Comparison of ENCODE assay signal across 26 cellular contexts in genomic region chr20:44527716-44528199, GRCh38. TPM values are rescaled to one million over a fixed set of nuclear protein-coding genes. Genes with fewer than 3 reads are reported as not detected.
DNase-seq lines count a peak whose midpoint lies in the region; ATAC-seq and TF ChIP-seq lines count a peak whose summit lies in the region.
"Had no signal": no experiment of that assay in that cellular context is flagged by ENCODE, and none has a peak within 500 bp of the region (broad histone marks: within the 10 kb centered on the region; RNA-seq: fewer than 3 reads in every experiment).

No MANE protein-coding gene starts in this region.

- no peak overlapping the region for H2AFZ ChIP-seq in mammary epithelial cell (ENCODE audit: low read depth, low read length)
- H2AFZ ChIP-seq: GM23248 had no signal

- DNase-seq in mammary epithelial cell (no peak), breast epithelium (ENCODE audit: low spot score in 2 of 2) (no peak), WTC11 (ENCODE audit: low spot score) (no peak), mesendoderm (no peak), ecto neural progenitor cell (ENCODE audit: low spot score) (no peak)
- DNase-seq: 8988T; ACHN; DMS153; DND-41; GM23248; HFFc6; Kasumi-1; MV-4-11; NCI-H1105; NCI-H1436 treated with DMSO at 0.1 percent for 48 hours; NCI-H187 treated with DMSO at 0.1 percent for 48 hours; NCI-H2171 treated with DMSO at 0.1 percent for 48 hours; NCI-H524; NCI-H748 treated with DMSO at 0.1 percent for 48 hours; NK-92 treated with Interleukin-12 subunit alpha and Interleukin-12 subunit beta, amount 100 ng/mL, for 24 hours; SHP77 had no signal

- dilution Hi-C loops in mammary epithelial cell (cut with HindIII; ENCODE audit: low sequenced_read_pairs) = no loop called here

- TF ChIP-seq CTCF in mammary epithelial cell (conservative IDR thresholded peaks at IDR 0.05 in 1 of 2, IDR thresholded peaks at IDR 0.05 in 1 of 2; ENCODE audit: extremely low read depth in 1 of 2, insufficient read depth in 1 of 2, low read depth in 1 of 2, low read length in 2 of 2) (no peak), breast epithelium (IDR thresholded peaks at IDR 0.05) (no peak), WTC11 (IDR thresholded peaks at IDR 0.05) (no peak)

- H2BK15ac ChIP-seq in mesendoderm (replicated peaks; ENCODE audit: low read depth) = no peak overlapping the region

- H3K9me3 ChIP-seq in mammary epithelial cell (replicated peaks; ENCODE audit: insufficient read depth, low read length) = no peaks in the 10 kb centered on the region
- no peaks in the 10 kb centered on the region for H3K9me3 ChIP-seq in breast epithelium
- H3K9me3 ChIP-seq: HAP-1 had no signal

- H3K4me1 ChIP-seq in mammary epithelial cell (ENCODE audit: insufficient read depth, low read length) (peaks cover 18% of the 10 kb centered on the region), breast epithelium (no peaks in the 10 kb centered on the region), mesendoderm (ENCODE audit: control insufficient read depth, low read depth, low read length) (peaks cover 8% of the 10 kb centered on the region)

- no peak overlapping the region for H3K4ac ChIP-seq in mesendoderm (ENCODE audit: low read depth, low read length)

- no peak for TF ChIP-seq POLR2A in breast epithelium (IDR thresholded peaks at IDR 0.05)

- intact Hi-C loops in mammary epithelial cell (cut with micrococcal nuclease) (no loop called here), breast epithelium (cut with DNase I; ENCODE audit: low total_unique reads) (no loop called here)

- H3K36me3 Mint-ChIP-seq in WTC11 = no peaks in the 10 kb centered on the region; the same call in 1 of the 2 replicates

- H2AK5ac ChIP-seq in mesendoderm (ENCODE audit: low read length) = no peak overlapping the region

- BruUV-seq in mammary epithelial cell (replicated peaks; lab: Mats Ljungman, UMichigan) = TSS peak; percentile 11

- H3K4me3 Mint-ChIP-seq in WTC11 = no peak overlapping the region
- H3K4me3 Mint-ChIP-seq: HFFc6 had no signal

- no peaks in the 10 kb centered on the region for H3K79me2 ChIP-seq in mammary epithelial cell (ENCODE audit: insufficient read depth, low read length)
- H3K79me2 ChIP-seq in mesendoderm (ENCODE audit: control insufficient read depth, insufficient read depth, low read length) = peaks cover 2% of the 10 kb centered on the region

- H2BK5ac ChIP-seq in mesendoderm (ENCODE audit: low read length) = no peak overlapping the region

- H4K5ac ChIP-seq in mesendoderm (ENCODE audit: low read length) = no peak overlapping the region

- H3K56ac ChIP-seq in mesendoderm (ENCODE audit: low read length) = peak overlapping the region; percentile 12

- H3K4me3 ChIP-seq in mammary epithelial cell (replicated peaks in 1 of 3; ENCODE audit: insufficient read depth in 1 of 3, low read depth in 2 of 3, low read length in 3 of 3) (no peak overlapping the region), breast epithelium (no peak overlapping the region), mesendoderm (ENCODE audit: low read length) (no peak overlapping the region)
- H3K4me3 ChIP-seq: GM23248, HAP-1 had no signal

- no peak overlapping the region for H4K8ac ChIP-seq in mesendoderm (ENCODE audit: low read depth, low read length)

- POLR2A ChIA-PET in WTC11 (lab: Charles Lee) = no interaction called here

- no peaks in the 10 kb centered on the region for H4K20me1 ChIP-seq in mammary epithelial cell (ENCODE audit: insufficient read depth, low read length)

- WGBS in mammary epithelial cell (ENCODE audit: low coverage, missing lambda C conversion rate) = 88% methylated on average over 4 of the region's 4 CpGs
- WGBS in mesendoderm (ENCODE audit: extremely low coverage, insufficient coverage, low lambda C conversion rate) = no CpG with 5 or more reads among the region's 4 CpGs

- no peak overlapping the region for H2BK120ac ChIP-seq in mesendoderm (ENCODE audit: low read depth, low read length)

- peaks cover 46% of the 10 kb centered on the region for H3K4me1 Mint-ChIP-seq in WTC11

- no peak overlapping the region for H3K27ac ChIP-seq in mammary epithelial cell (ENCODE audit: insufficient read depth, low read depth, low read length)
- no peak overlapping the region for H3K27ac ChIP-seq in breast epithelium
- H3K27ac ChIP-seq in mesendoderm (ENCODE audit: low read depth, low read length) = no peak overlapping the region
- H3K27ac ChIP-seq: GM23248, RWPE1 had no signal

- no peak overlapping the region; the same call in 1 of the 2 replicates for H3K27ac Mint-ChIP-seq in WTC11
- H3K27ac Mint-ChIP-seq: HFFc6 had no signal

- H3K27me3 ChIP-seq in mammary epithelial cell (ENCODE audit: insufficient read depth, low read length) (no peaks in the 10 kb centered on the region), breast epithelium (no peaks in the 10 kb centered on the region), mesendoderm (ENCODE audit: insufficient read depth, low read length, poor library complexity) (no peaks in the 10 kb centered on the region)

- peaks cover 4% of the 10 kb centered on the region for H3K9me3 Mint-ChIP-seq in WTC11
- H3K9me3 Mint-ChIP-seq: HFFc6 had no signal

- H3K18ac ChIP-seq in mesendoderm (ENCODE audit: low read length) = no peak overlapping the region

- H3K27me3 Mint-ChIP-seq in WTC11 (ENCODE audit: low read depth) = no peaks in the 10 kb centered on the region

- H3K79me1 ChIP-seq in mesendoderm (ENCODE audit: low read length) = peaks cover 3% of the 10 kb centered on the region

- ATAC-seq in WTC11 (no peak), GM19467 (IDR thresholded peaks at IDR 0.05; ENCODE audit: unreplicated experiment) (no peak), HG02798 (IDR thresholded peaks at IDR 0.05; ENCODE audit: poor library complexity, unreplicated experiment) (no peak), HG03439 (IDR thresholded peaks at IDR 0.05; ENCODE audit: unreplicated experiment) (no peak)

- no peak overlapping the region for H3K9ac ChIP-seq in mammary epithelial cell (ENCODE audit: insufficient read depth, low read length)
- H3K9ac ChIP-seq in mesendoderm (ENCODE audit: low read length) = no peak overlapping the region
- H3K9ac ChIP-seq: GM23248 had no signal

- H3K36me3 ChIP-seq in mammary epithelial cell (ENCODE audit: insufficient read depth, low read length) (no peaks in the 10 kb centered on the region), breast epithelium (no peaks in the 10 kb centered on the region), mesendoderm (ENCODE audit: control insufficient read depth, insufficient read depth, low read length) (no peaks in the 10 kb centered on the region)
- H3K36me3 ChIP-seq: HAP-1 had no signal

- in situ Hi-C loops in mammary epithelial cell (cut with MboI; ENCODE audit: low sequenced_read_pairs in 2 of 2) = no loop called here

- CTCF ChIA-PET in mammary epithelial cell (lab: Charles Lee; ENCODE audit: low non-redundant PET) (no interaction called here), WTC11 (lab: Charles Lee) (no interaction called here)

- no peak overlapping the region for H3K23ac ChIP-seq in mesendoderm (ENCODE audit: low read length)

- H3K4me2 ChIP-seq in mammary epithelial cell (ENCODE audit: insufficient read depth, low read depth, low read length) (no peak overlapping the region), mesendoderm (ENCODE audit: low read length) (no peak overlapping the region)

TF ChIP-seq in WTC11, 78 proteins besides CTCF, POLR2A, EP300 and RAD21:
- 0 out of 2 replicates have a peak, but pooled peaks have one; percentile 12 for TF ChIP-seq NFYB (CRISPR knock-in tag; conservative IDR thresholded peaks at IDR 0.05; ENCODE audit: low read depth)
- TF ChIP-seq FOXK1 (CRISPR knock-in tag; IDR thresholded peaks at IDR 0.05) = no peak

RNA-seq across cellular contexts. Expression of gene SERINC3, which starts 5.9 kb away (rescaled TPM):
- total RNA-seq in mammary epithelial cell (100 to 1,000 TPM; 101 to 153 TPM), breast epithelium (100 to 1,000 TPM in 2 of 3 donors, 10 to 100 TPM in 1; 91.1 to 254 (median 100) TPM), WTC11 (2021) (38.2 to 41.3 TPM (median 38.6 TPM) in 3 replicates)
- 169 TPM for polyA plus RNA-seq in mammary epithelial cell
- polyA minus RNA-seq in mammary epithelial cell = 194 TPM
- 66.1 TPM for polyA plus RNA-seq in mesendoderm (2013, experiment 1 of 2)
- 66.8 TPM for polyA plus RNA-seq in mesendoderm (2013, experiment 2 of 2)

RNA-seq across cellular contexts. Expression of gene TTPAL, which starts 52.1 kb away (rescaled TPM):
- total RNA-seq in mammary epithelial cell (10 to 100 TPM; 59.0 TPM), breast epithelium (10 to 100 TPM; 13.5 to 40.8 (median 14.7) TPM), WTC11 (2021) (10.3 to 16.5 TPM (median 13.7 TPM) in 3 replicates)
- 16.1 TPM for polyA plus RNA-seq in mammary epithelial cell
- polyA minus RNA-seq in mammary epithelial cell = 72.9 TPM
- polyA plus RNA-seq in mesendoderm (2013, experiment 1 of 2) = 9.7 TPM
- polyA plus RNA-seq in mesendoderm (2013, experiment 2 of 2) = 9.1 TPM

RNA-seq across cellular contexts. Expression of gene PKIG, which starts 54.6 kb away (rescaled TPM):
- total RNA-seq in mammary epithelial cell = 10 to 100 TPM; 13.7 to 15.2 TPM
- 9.7 TPM for polyA plus RNA-seq in mammary epithelial cell
- polyA minus RNA-seq in mammary epithelial cell = 10.6 TPM
- 100 to 1,000 TPM in 1 of 3 donors, 10 to 100 TPM in 2; 59.9 to 102 (median 99.1) TPM for total RNA-seq in breast epithelium
- total RNA-seq in WTC11 (2021) = 22.7 to 28.1 TPM (median 24.4 TPM) in 3 replicates
- 49.6 TPM for polyA plus RNA-seq in mesendoderm (2013, experiment 1 of 2)
- polyA plus RNA-seq in mesendoderm (2013, experiment 2 of 2) = 50.6 TPM
